Comparison of ENCODE assay signal across 9 cellular contexts in the genomic region with DNA sequence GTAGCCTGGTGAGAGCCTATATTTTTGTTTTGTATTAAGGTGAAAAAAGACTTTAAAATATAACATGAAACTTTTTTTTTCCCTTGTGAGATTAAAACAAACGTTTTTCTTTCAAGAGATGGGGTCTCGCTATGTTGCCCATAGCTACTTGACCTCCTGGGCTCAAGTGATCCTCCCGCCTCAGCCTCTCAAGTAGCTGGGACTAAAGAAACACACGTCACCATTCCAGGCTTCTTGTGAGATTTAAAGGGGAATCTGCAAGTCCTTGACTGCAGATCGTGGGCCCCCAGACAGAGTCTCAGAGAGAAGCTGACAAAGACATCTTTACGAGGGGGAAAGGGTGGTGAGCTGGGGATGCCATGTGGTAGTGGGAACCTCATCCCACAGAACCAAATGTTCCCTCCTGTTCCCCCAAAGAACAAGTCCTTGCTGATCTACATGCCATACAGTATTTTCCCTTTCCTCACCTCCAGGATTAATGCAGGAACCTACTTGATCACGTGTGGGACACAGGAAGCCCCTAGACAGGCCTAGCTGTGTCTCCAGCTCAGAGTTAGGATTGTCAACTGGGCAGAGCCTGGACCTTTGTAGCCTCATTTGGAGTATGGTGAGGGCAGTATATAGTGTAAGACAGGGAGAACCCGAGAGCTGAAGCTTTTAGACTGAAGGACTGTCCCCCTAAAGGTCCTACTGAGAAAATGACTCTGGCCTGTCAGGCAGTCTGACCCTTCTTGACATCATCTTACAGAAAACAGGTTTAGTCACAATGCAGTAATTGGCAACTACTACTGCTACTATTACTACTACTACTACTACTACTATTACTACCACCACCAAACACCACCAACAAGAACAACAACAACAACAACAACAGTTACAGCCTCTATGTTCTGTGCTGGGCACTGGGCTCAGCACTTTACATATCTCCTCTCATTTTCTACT. TPM values are rescaled to one million over a fixed set of nuclear protein-coding genes. Genes with fewer than 3 reads are reported as not detected.
DNase-seq lines count a peak whose midpoint lies in the region; FAIRE-seq and TF ChIP-seq lines count a peak whose summit lies in the region.
"Had no signal": no experiment of that assay in that cellular context is flagged by ENCODE, and none has a peak within 500 bp of the region (broad histone marks: within the 10 kb centered on the region; RNA-seq: fewer than 3 reads in every experiment).

No MANE protein-coding gene starts in this region.

- H3K27ac ChIP-seq in keratinocyte (ENCODE audit: control insufficient read depth, insufficient read depth, low read length) (peak overlapping the region; percentile 68), thymus (ENCODE audit: low read depth) (peak overlapping the region; percentile 93), ovary (peak overlapping the region in 1 of 2 donors; percentile 55)

- H3K9me3 ChIP-seq in keratinocyte (ENCODE audit: control insufficient read depth, low read depth, low read length) (no peaks in the 10 kb centered on the region), thymus (ENCODE audit: control insufficient read depth) (no peaks in the 10 kb centered on the region), ovary (no peaks in the 10 kb centered on the region)

- no peak for TF ChIP-seq EP300 in ovary (IDR thresholded peaks at IDR 0.05)

- dilution Hi-C loops in keratinocyte (cut with MboI; ENCODE audit: extremely low pct_ligation_motif_present, low sequenced_read_pairs), result no loop called here

- peak; percentile 73 for DNase-seq in activated effector memory CD4-positive, alpha-beta T cell treated with anti-CD3 and anti-CD28 coated beads, Interleukin-2, amount 50 U/mL, for 16 hours
- DNase-seq in activated effector memory CD4-positive, alpha-beta T cell treated with Interleukin-2 at 50 U/mL for 16 hours, result no peak
- DNase-seq in activated naive CD4-positive, alpha-beta T cell treated with Interleukin-2 at 50 U/mL for 16 hours, result peak; percentile 26
- DNase-seq in keratinocyte (ENCODE audit: low read depth, low spot score) (no peak), ovary (no peak), C1 segment of cervical spinal cord (lab: John Stamatoyannopoulos, UW) (no peak), posterior vena cava (ENCODE audit: low spot score) (no peak)

- peak overlapping the region in 2 of 3 experiments; percentile 45 to 63 for H3K4me3 ChIP-seq in keratinocyte (ENCODE audit: control insufficient read depth in 2 of 3, extremely low read depth in 1 of 3, insufficient read depth in 2 of 3, low read depth in 1 of 3, low read length in 3 of 3)
- peak overlapping the region; percentile 18 for H3K4me3 ChIP-seq in thymus (ENCODE audit: low read length)
- H3K4me3 ChIP-seq in ovary, result no peak overlapping the region

- no peak for TF ChIP-seq CTCF in keratinocyte (optimal IDR thresholded peaks at IDR 0.05 in 1 of 3, IDR thresholded peaks at IDR 0.05 in 1 of 3, conservative IDR thresholded peaks at IDR 0.05 in 1 of 3; ENCODE audit: extremely low read depth in 1 of 3, insufficient read depth in 2 of 3, low read length in 3 of 3)
- no peak for TF ChIP-seq CTCF in ovary (IDR thresholded peaks at IDR 0.05)

- H3K27me3 ChIP-seq in keratinocyte (ENCODE audit: control insufficient read depth, extremely low read depth, insufficient read depth, low read length) (no peaks in the 10 kb centered on the region), thymus (ENCODE audit: control insufficient read depth, insufficient read depth) (no peaks in the 10 kb centered on the region), ovary (no peaks in the 10 kb centered on the region)

- H3K9ac ChIP-seq in keratinocyte (ENCODE audit: control insufficient read depth, extremely low read depth, insufficient read depth, low read length), result peak overlapping the region; percentile 61

- intact Hi-C loops in ovary (cut with DNase I), result loop anchor here in 1 of 4 donors (10.0 kb wide), 1 partner anchor 178 kb away; the partner anchor contains the start of genes ACBD4 and PLCD3
- intact Hi-C loops in posterior vena cava (cut with DNase I), result no loop called here

- H3K4me1 ChIP-seq in keratinocyte (ENCODE audit: control insufficient read depth, extremely low read depth, insufficient read depth, low read length), result peaks cover 66% of the 10 kb centered on the region
- H3K4me1 ChIP-seq in thymus (ENCODE audit: control insufficient read depth, insufficient read depth, low read length), result peaks cover 50% of the 10 kb centered on the region
- H3K4me1 ChIP-seq in ovary (ENCODE audit: insufficient read depth), result peaks cover 20% of the 10 kb centered on the region

- H3K9me1 ChIP-seq in keratinocyte (ENCODE audit: control insufficient read depth, extremely low read depth, insufficient read depth, low read length), result peaks cover 7% of the 10 kb centered on the region

- WGBS in thymus, result 42% methylated on average over 8 of the region's 8 CpGs
- WGBS in ovary, 3 donors, result 59 to 70% (median 65%) methylated on average over 8 of the region's 8 CpGs

- no peak for TF ChIP-seq POLR2A in ovary (IDR thresholded peaks at IDR 0.05)

- no peak overlapping the region for H2AFZ ChIP-seq in keratinocyte (ENCODE audit: control insufficient read depth, low read length)

- peaks cover 29% of the 10 kb centered on the region for H4K20me1 ChIP-seq in keratinocyte (ENCODE audit: control insufficient read depth, extremely low read depth, insufficient read depth, low read length)

- H3K79me2 ChIP-seq in keratinocyte (ENCODE audit: control insufficient read depth, insufficient read depth, low read length), result peaks cover 87% of the 10 kb centered on the region

- H3K4me2 ChIP-seq in keratinocyte (ENCODE audit: control insufficient read depth, extremely low read depth, insufficient read depth, low read depth, low read length), result peak overlapping the region; percentile 95

- no peak for FAIRE-seq in keratinocyte (lab: Jason Lieb, UNC)

- peaks cover 17 to 26% of the 10 kb centered on the region in 2 experiments for H3K36me3 ChIP-seq in keratinocyte (ENCODE audit: control insufficient read depth in 2 of 2, extremely low read depth in 1 of 2, insufficient read depth in 2 of 2, low read length in 2 of 2)
- peaks cover 11% of the 10 kb centered on the region for H3K36me3 ChIP-seq in thymus (ENCODE audit: control insufficient read depth, insufficient read depth)
- H3K36me3 ChIP-seq in ovary, result no peaks in the 10 kb centered on the region

RNA-seq across cellular contexts. Expression of gene MAP3K14, which starts 4.1 kb away (rescaled TPM):
- polyA plus RNA-seq in keratinocyte, result 6.5 to 8.3 TPM (median 7.1 TPM) in 3 replicates
- polyA plus RNA-seq in keratinocyte (2011; ENCODE audit: low read depth), result 2.8 TPM
- 3.2 and 4.9 TPM in 2 replicates for polyA plus RNA-seq in keratinocyte (2011; cell fraction: cytosol; rRNA removed)
- polyA plus RNA-seq in keratinocyte (2011; cell fraction: nucleus; rRNA removed), result 16.6 and 20.8 TPM in 2 replicates
- 3.3 and 5.9 TPM in 2 replicates for polyA plus RNA-seq in keratinocyte (2012; ENCODE audit: low replicate concordance)
- 5.0 to 7.3 TPM (median 6.0 TPM) in 3 replicates for polyA minus RNA-seq in keratinocyte
- 2.5 TPM for polyA minus RNA-seq in keratinocyte (2011; cell fraction: cytosol; rRNA and poly(A)+ RNA removed)
- 7.8 and 10.7 TPM in 2 replicates for polyA minus RNA-seq in keratinocyte (2011; cell fraction: nucleus; rRNA and poly(A)+ RNA removed)
- polyA plus RNA-seq in thymus, result 21.8 TPM
- 10 to 100 TPM in 6 of 7 donors, 1 to 10 TPM in 1; 4.1 to 19.8 (median 13.0) TPM for total RNA-seq in ovary
- 1 to 10 TPM; 2.4 to 7.0 TPM for polyA plus RNA-seq in ovary
- total RNA-seq in posterior vena cava, result 1 to 10 TPM; 9.1 to 9.7 TPM

RNA-seq across cellular contexts. Expression of gene SPATA32, which starts 50.9 kb away (rescaled TPM):
- polyA plus RNA-seq in keratinocyte (0.05 TPM in 1 of 3 replicates, not detected in the others), thymus (0.21 TPM), ovary (not detected)
- polyA plus RNA-seq in keratinocyte (2011; ENCODE audit: low read depth), result not detected
- polyA plus RNA-seq in keratinocyte (2011; cell fraction: cytosol; rRNA removed), result not detected in 2 replicates
- polyA plus RNA-seq in keratinocyte (2011; cell fraction: nucleus; rRNA removed), result 0.07 TPM in 1 of 2 replicates, not detected in the other
- polyA plus RNA-seq in keratinocyte (2012; ENCODE audit: low replicate concordance), result not detected in 2 replicates
- not detected in 3 replicates for polyA minus RNA-seq in keratinocyte
- not detected for polyA minus RNA-seq in keratinocyte (2011; cell fraction: cytosol; rRNA and poly(A)+ RNA removed)
- polyA minus RNA-seq in keratinocyte (2011; cell fraction: nucleus; rRNA and poly(A)+ RNA removed), result not detected in 2 replicates
- total RNA-seq in ovary (under 1 TPM in 1 of 7 donors, not detected in 6; 0.12 TPM), posterior vena cava (not detected)
- total RNA-seq: subcutaneous adipose tissue had no signal

Comparison
In these comparisons a context has a peak if more than half of its experiments do, and no peak if none do; other contexts are left out.
1. DNase-seq: peak in activated effector memory CD4-positive, alpha-beta T cell treated with anti-CD3 and anti-CD28 coated beads, Interleukin-2, amount 50 U/mL, for 16 hours (single experiment) and activated naive CD4-positive, alpha-beta T cell treated with Interleukin-2 at 50 U/mL for 16 hours (single experiment); none in activated effector memory CD4-positive, alpha-beta T cell treated with Interleukin-2 at 50 U/mL for 16 hours (single experiment), keratinocyte (single experiment), ovary (0 of 5), C1 segment of cervical spinal cord (0 of 14) and posterior vena cava (single experiment).